ENCODE assay signal across 10 cellular contexts in the genomic region with DNA sequence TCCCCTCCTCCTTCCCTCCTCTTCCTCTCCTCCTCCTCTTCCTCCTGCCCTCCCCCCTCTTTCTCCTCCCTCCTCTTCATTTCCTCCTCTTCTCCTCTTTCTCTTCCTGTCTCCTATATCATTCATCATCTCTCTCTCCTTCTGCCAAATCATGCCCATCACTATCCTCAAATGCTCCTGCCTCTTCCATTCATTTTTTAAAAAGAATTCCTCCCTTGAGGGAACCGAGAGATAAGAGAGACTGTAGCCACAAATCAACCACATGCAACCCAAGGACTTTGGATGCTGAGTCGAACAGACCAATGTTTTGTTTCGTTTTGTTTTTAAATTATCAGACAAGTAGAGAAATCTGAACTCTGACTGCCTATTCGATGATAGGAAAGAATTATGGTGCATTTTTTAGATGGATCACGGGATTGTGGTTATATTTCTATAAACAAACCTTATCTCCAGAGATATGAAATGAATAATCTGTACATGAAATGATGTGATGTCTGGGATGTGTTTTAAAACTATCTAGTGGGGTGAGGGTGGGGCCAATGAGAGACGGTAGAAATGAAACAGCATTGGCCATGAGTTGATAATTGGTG. TPM values are rescaled to one million over a fixed set of nuclear protein-coding genes. Genes with fewer than 3 reads are reported as not detected.
DNase-seq lines count a peak whose midpoint lies in the region; ATAC-seq and TF ChIP-seq lines count a peak whose summit lies in the region.
"Had no signal": no experiment of that assay in that cellular context is flagged by ENCODE, and none has a peak within 500 bp of the region (broad histone marks: within the 10 kb centered on the region; RNA-seq: fewer than 3 reads in every experiment).

No MANE protein-coding gene starts in this region.

- no peaks in the 10 kb centered on the region for H3K36me3 Mint-ChIP-seq in CD4-positive, CD25-positive, alpha-beta regulatory T cell
- H3K36me3 Mint-ChIP-seq in mesothelial cell of epicardium = no peaks in the 10 kb centered on the region

- H3K4me3 ChIP-seq in CD4-positive, CD25-positive, alpha-beta regulatory T cell (ENCODE audit: low read depth, low read length) = no peak overlapping the region

- ATAC-seq in CD4-positive, CD25-positive, alpha-beta regulatory T cell (ENCODE audit: low read depth in 2 of 2) = no peak
- ATAC-seq in HG02642 (IDR thresholded peaks at IDR 0.05; ENCODE audit: poor library complexity, unreplicated experiment) = no peak

- H3K27me3 Mint-ChIP-seq in CD4-positive, CD25-positive, alpha-beta regulatory T cell = peaks cover 4% of the 10 kb centered on the region
- no peaks in the 10 kb centered on the region for H3K27me3 Mint-ChIP-seq in mesothelial cell of epicardium (ENCODE audit: low read depth)

- H3K27ac Mint-ChIP-seq in CD4-positive, CD25-positive, alpha-beta regulatory T cell = peak overlapping the region; percentile 83 to 93 (median 88)
- peak overlapping the region; percentile 81 for H3K27ac Mint-ChIP-seq in mesothelial cell of epicardium

- peak overlapping the region; percentile 55 for H3K27ac ChIP-seq in CD4-positive, CD25-positive, alpha-beta regulatory T cell (ENCODE audit: insufficient read depth, low read length, poor library complexity, severe bottlenecking)

- TF ChIP-seq CTCF in mesothelial cell of epicardium (IDR thresholded peaks at IDR 0.05; ENCODE audit: unreplicated experiment) = no peak

- no peaks in the 10 kb centered on the region for H3K36me3 ChIP-seq in CD4-positive, CD25-positive, alpha-beta regulatory T cell (ENCODE audit: control insufficient read depth, insufficient read depth, low read length)

- DNase-seq in CD4-positive, CD25-positive, alpha-beta regulatory T cell = no peak
- DNase-seq in HS-5 (ENCODE audit: low read depth) (peak; percentile 51), amniotic epithelial cell (ENCODE audit: low read depth) (peak; percentile 99), mesothelial cell of epicardium (ENCODE audit: low spot score in 2 of 2, unreplicated experiment in 2 of 2) (no peak), GF-D8 (lab: John Stamatoyannopoulos, UW) (no peak), amygdala (lab: John Stamatoyannopoulos, UW) (no peak), NCI-H748 (lab: John Stamatoyannopoulos, UW; ENCODE audit: unreplicated experiment) (no peak)
- DNase-seq: activated gamma-delta T cell treated with Interleukin-2 at 50 U/mL for 16 hours, midbrain had no signal

- H3K4me1 ChIP-seq in CD4-positive, CD25-positive, alpha-beta regulatory T cell (ENCODE audit: control insufficient read depth, insufficient read depth, low read length, poor library complexity, severe bottlenecking) = peaks cover 36% of the 10 kb centered on the region

- H3K9me3 Mint-ChIP-seq in CD4-positive, CD25-positive, alpha-beta regulatory T cell = peaks cover 0 to 6% (median 5%) of the 10 kb centered on the region in 7 donors
- H3K9me3 Mint-ChIP-seq in mesothelial cell of epicardium = peaks cover 8% of the 10 kb centered on the region

- H3K9me3 ChIP-seq in CD4-positive, CD25-positive, alpha-beta regulatory T cell (ENCODE audit: control insufficient read depth in 2 of 2, low read length in 2 of 2) = peaks cover 4% of the 10 kb centered on the region in 2 experiments

- H3K27me3 ChIP-seq in CD4-positive, CD25-positive, alpha-beta regulatory T cell (ENCODE audit: control insufficient read depth, insufficient read depth, low read length) = no peaks in the 10 kb centered on the region

- peak overlapping the region; percentile 65 to 81 (median 74) for H3K4me3 Mint-ChIP-seq in CD4-positive, CD25-positive, alpha-beta regulatory T cell
- H3K4me3 Mint-ChIP-seq in mesothelial cell of epicardium = peak overlapping the region; percentile 0

- H3K4me1 Mint-ChIP-seq in CD4-positive, CD25-positive, alpha-beta regulatory T cell = peaks cover 12 to 55% (median 21%) of the 10 kb centered on the region in 4 donors
- peaks cover 16% of the 10 kb centered on the region for H3K4me1 Mint-ChIP-seq in mesothelial cell of epicardium

RNA-seq across cellular contexts. Expression of a gene that starts 9.5 kb away (rescaled TPM):
- 0.52 TPM for total RNA-seq in CD4-positive, CD25-positive, alpha-beta regulatory T cell
- polyA plus RNA-seq in CD4-positive, CD25-positive, alpha-beta regulatory T cell = under 1 TPM in 3 of 4 donors, not detected in 1; 0.07 to 0.42 (median 0.23) TPM
- total RNA-seq in mesothelial cell of epicardium = 0.13 to 0.81 TPM (median 0.18 TPM) in 3 replicates

RNA-seq across cellular contexts. Expression of a gene that starts 26.5 kb away (rescaled TPM):
- 43.8 TPM for total RNA-seq in CD4-positive, CD25-positive, alpha-beta regulatory T cell
- under 1 TPM; 0.25 to 0.75 (median 0.49) TPM for polyA plus RNA-seq in CD4-positive, CD25-positive, alpha-beta regulatory T cell
- total RNA-seq in mesothelial cell of epicardium = 35.6 to 38.5 TPM (median 36.9 TPM) in 3 replicates

Comparison
In these comparisons a context has a peak if more than half of its experiments do, and no peak if none do; other contexts are left out.
1. DNase-seq: peak in HS-5 (single experiment) and amniotic epithelial cell (single experiment); none in CD4-positive, CD25-positive, alpha-beta regulatory T cell (0 of 3), mesothelial cell of epicardium (0 of 2), GF-D8 (single experiment), amygdala (0 of 56) and NCI-H748 (single experiment).